32 cellular contexts compared by ENCODE assay signal in genomic region chr3:100896994-100897393, GRCh38.
"Had no signal": no experiment of that assay in that cellular context is flagged by ENCODE, and none has a peak within 500 bp of the region (broad histone marks: within the 10 kb centered on the region; RNA-seq: fewer than 3 reads in every experiment).

No MANE protein-coding gene starts in this region.

- H3K27ac ChIP-seq: neutrophil, ovary, parathyroid adenoma, psoas muscle, skin epidermis, spleen, suprapubic skin, testis, tibial artery, transverse colon, upper lobe of left lung, vagina had no signal

- H3K4me3 ChIP-seq: ovary, psoas muscle, skin epidermis, smooth muscle cell, spleen, suprapubic skin, testis, tibial artery, transverse colon, upper lobe of left lung, vagina had no signal

- DNase-seq: naive B cell; naive thymus-derived CD8-positive, alpha-beta T cell; nephron progenitor cell; nucleus accumbens; ovary; posterior cingulate gyrus; psoas muscle; right cardiac atrium; spleen; stimulated activated CD4-positive, alpha-beta T cell treated with anti-CD3 and anti-CD28 coated beads, Interleukin-12 subunit alpha, Interleukin-12 subunit beta, amount 100 ng/mL, for 4 hours; stimulated activated CD4-positive, alpha-beta T cell treated with anti-CD3 and anti-CD28 coated beads, Interleukin-1b, Interleukin-23, amount 100 ng/mL, for 48 hours; stimulated activated CD4-positive, alpha-beta T cell treated with anti-CD3 and anti-CD28 coated beads, Interleukin-4, amount 100 ng/mL, for 1 hour; stimulated activated CD4-positive, alpha-beta T cell treated with anti-CD3 and anti-CD28 coated beads, Interleukin-4, amount 100 ng/mL, for 4 hours; stimulated activated CD8-positive, alpha-beta memory T cell treated with anti-CD3 and anti-CD28 coated beads, Interleukin-4, amount 100 ng/mL, for 48 hours; stimulated activated naive CD4-positive, alpha-beta T cell; stimulated activated naive CD8-positive, alpha-beta T cell treated with anti-CD3 and anti-CD28 coated beads, Interleukin-15, amount 100 ng/mL, for 72 hours; stimulated activated naive CD8-positive, alpha-beta T cell treated with anti-CD3 and anti-CD28 coated beads, Interleukin-15, Interleukin-2, amounts not matched to agents 100 U/mL and 50 U/mL, for 24 hours; substantia nigra; testis; tibial artery; transverse colon; upper lobe of left lung had no signal

- H3K9me3 ChIP-seq: neutrophil, ovary, psoas muscle, spleen, suprapubic skin, testis, tibial artery, transverse colon, upper lobe of left lung, vagina had no signal

- H2AFZ ChIP-seq: parathyroid adenoma had no signal

- H3K36me3 ChIP-seq: neutrophil, ovary, spleen, suprapubic skin, tibial artery, transverse colon, upper lobe of left lung, vagina had no signal

- H3K4me1 ChIP-seq: parathyroid adenoma, psoas muscle, testis had no signal

- H3K9ac ChIP-seq: parathyroid adenoma had no signal

- H3K4me2 ChIP-seq: smooth muscle cell had no signal

- H3K79me2 ChIP-seq: parathyroid adenoma had no signal

- FAIRE-seq: urothelium cell line had no signal

- ATAC-seq: naive thymus-derived CD8-positive, alpha-beta T cell; natural killer cell treated with Interleukin-12 subunit alpha and Interleukin-12 subunit beta and Interleukin-15 and Interleukin-18, amount 100 ng/mL, for 72 hours; psoas muscle; right cardiac atrium; sciatic nerve; stimulated activated memory B cell treated with anti-CD40 and anti-IgM and Interleukin-4, amounts not matched to agents 10 μg/mL and 1 μg/mL and 100 μg/mL, for 72 hours; stimulated activated naive CD8-positive, alpha-beta T cell treated with anti-CD3 and anti-CD28 coated beads, Interleukin-15, amount 100 ng/mL, for 72 hours; stimulated activated naive CD8-positive, alpha-beta T cell treated with anti-CD3 and anti-CD28 coated beads, Interleukin-15, Interleukin-2, amounts not matched to agents 100 U/mL and 50 U/mL, for 24 hours had no signal

- H3K27me3 ChIP-seq: neutrophil, ovary, spleen, suprapubic skin, testis, tibial artery, transverse colon, upper lobe of left lung, vagina had no signal
